ENCODE assay signal across 1 cellular context in genomic region chr3:136818191-136818850, GRCh38.
A peak's percentile ranks its signal among the peaks of the same experiment; 100 is the strongest.
TF ChIP-seq lines count a peak whose summit lies in the region.

No MANE protein-coding gene starts in this region.

TF ChIP-seq in HepG2, 621 proteins besides CTCF, POLR2A, EP300 and RAD21 (continued from another document):
- TF ChIP-seq SAP130 (CRISPR knock-in tag; IDR thresholded peaks at IDR 0.05; ENCODE audit: low read depth) (peak; percentile 45; the same call in 1 of the 2 replicates), FOSL2 (CRISPR knock-in tag; IDR thresholded peaks at IDR 0.05) (peak; percentile 39; the same call in 1 of the 2 replicates), GATAD1 (CRISPR knock-in tag; IDR thresholded peaks at IDR 0.05) (0 out of 2 replicates have a peak, but pooled peaks have one; percentile 11), TCF7L2 (IDR thresholded peaks at IDR 0.05; ENCODE audit: low read depth, low read length) (no peak), RFX5 (IDR thresholded peaks at IDR 0.05; ENCODE audit: low read depth, low read length) (peak; percentile 85), DRAP1 (CRISPR knock-in tag; IDR thresholded peaks at IDR 0.05) (peak; percentile 96), PRDM10 (CRISPR knock-in tag; IDR thresholded peaks at IDR 0.05; ENCODE audit: low read depth) (0 out of 2 replicates have a peak, but pooled peaks have one; percentile 11), ATF3 (CRISPR knock-in tag; IDR thresholded peaks at IDR 0.05) (no peak), ZNF691 (CRISPR knock-in tag; IDR thresholded peaks at IDR 0.05; ENCODE audit: borderline replicate concordance, low read depth) (0 out of 2 replicates have a peak, but pooled peaks have one; percentile 1), ASH2L (IDR thresholded peaks at IDR 0.05; ENCODE audit: insufficient read length, low read depth, low read length) (peak; percentile 25), TFAP4 (IDR thresholded peaks at IDR 0.05; ENCODE audit: borderline replicate concordance, low read depth) (peak; percentile 33; the same call in 1 of the 2 replicates), SATB2 (CRISPR knock-in tag; IDR thresholded peaks at IDR 0.05) (no peak), ZNF546 (CRISPR knock-in tag; conservative IDR thresholded peaks at IDR 0.05) (0 out of 2 replicates have a peak, but pooled peaks have one; percentile 2), STAG1 (CRISPR knock-in tag; IDR thresholded peaks at IDR 0.05) (peak; percentile 27), ZNF232 (CRISPR knock-in tag; IDR thresholded peaks at IDR 0.05; ENCODE audit: borderline replicate concordance) (0 out of 2 replicates have a peak, but pooled peaks have one; percentile 4), CCDC6 (CRISPR knock-in tag; IDR thresholded peaks at IDR 0.05) (0 out of 2 replicates have a peak, but pooled peaks have one; percentile 35), HMGXB3 (CRISPR knock-in tag; IDR thresholded peaks at IDR 0.05; ENCODE audit: borderline replicate concordance) (peak; percentile 84), POLR2AphosphoS5 (IDR thresholded peaks at IDR 0.05; ENCODE audit: low read depth, low read length) (peak; percentile 62), NFYC (CRISPR knock-in tag; IDR thresholded peaks at IDR 0.05) (peak; percentile 32; the same call in 1 of the 2 replicates), SIN3A (IDR thresholded peaks at IDR 0.05; ENCODE audit: borderline replicate concordance, low read depth, low read length) (peak; percentile 40; the same call in 1 of the 2 replicates), JDP2 (CRISPR knock-in tag; IDR thresholded peaks at IDR 0.05; ENCODE audit: borderline replicate concordance) (no peak), ZIK1 (CRISPR knock-in tag; IDR thresholded peaks at IDR 0.05; ENCODE audit: borderline replicate concordance, low read depth) (0 out of 2 replicates have a peak, but pooled peaks have one; percentile 26), ZNF770 (CRISPR knock-in tag; IDR thresholded peaks at IDR 0.05) (0 out of 2 replicates have a peak, but pooled peaks have one; percentile 9), RARA (CRISPR knock-in tag; IDR thresholded peaks at IDR 0.05) (0 out of 2 replicates have a peak, but pooled peaks have one; percentile 24)
